In the genomic region with DNA sequence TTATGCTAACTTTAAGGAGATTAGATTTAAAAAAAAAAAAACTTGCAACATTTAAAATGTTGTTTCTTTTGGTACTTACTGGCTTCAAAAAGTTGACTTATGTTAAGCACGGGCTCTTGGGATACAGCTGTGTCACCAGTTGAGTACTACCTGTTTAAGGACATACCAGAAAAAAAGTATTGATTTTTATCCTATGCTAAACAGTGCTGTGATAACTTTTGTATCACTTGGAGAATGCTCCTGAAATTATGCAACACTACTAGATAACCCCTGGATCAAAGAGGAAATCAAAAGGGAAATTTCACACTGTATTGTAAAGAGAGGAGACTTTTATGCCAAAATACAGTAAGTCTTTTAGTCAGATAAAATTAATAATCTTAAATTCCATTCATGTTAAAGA, we compare ENCODE assay signal across 1 cellular context.
TF ChIP-seq lines count a peak whose summit lies in the region.

No MANE protein-coding gene starts in this region.

TF ChIP-seq in GM23338, 12 proteins besides CTCF, POLR2A, EP300 and RAD21 (continued from another document):
- TF ChIP-seq, protein P1, sequence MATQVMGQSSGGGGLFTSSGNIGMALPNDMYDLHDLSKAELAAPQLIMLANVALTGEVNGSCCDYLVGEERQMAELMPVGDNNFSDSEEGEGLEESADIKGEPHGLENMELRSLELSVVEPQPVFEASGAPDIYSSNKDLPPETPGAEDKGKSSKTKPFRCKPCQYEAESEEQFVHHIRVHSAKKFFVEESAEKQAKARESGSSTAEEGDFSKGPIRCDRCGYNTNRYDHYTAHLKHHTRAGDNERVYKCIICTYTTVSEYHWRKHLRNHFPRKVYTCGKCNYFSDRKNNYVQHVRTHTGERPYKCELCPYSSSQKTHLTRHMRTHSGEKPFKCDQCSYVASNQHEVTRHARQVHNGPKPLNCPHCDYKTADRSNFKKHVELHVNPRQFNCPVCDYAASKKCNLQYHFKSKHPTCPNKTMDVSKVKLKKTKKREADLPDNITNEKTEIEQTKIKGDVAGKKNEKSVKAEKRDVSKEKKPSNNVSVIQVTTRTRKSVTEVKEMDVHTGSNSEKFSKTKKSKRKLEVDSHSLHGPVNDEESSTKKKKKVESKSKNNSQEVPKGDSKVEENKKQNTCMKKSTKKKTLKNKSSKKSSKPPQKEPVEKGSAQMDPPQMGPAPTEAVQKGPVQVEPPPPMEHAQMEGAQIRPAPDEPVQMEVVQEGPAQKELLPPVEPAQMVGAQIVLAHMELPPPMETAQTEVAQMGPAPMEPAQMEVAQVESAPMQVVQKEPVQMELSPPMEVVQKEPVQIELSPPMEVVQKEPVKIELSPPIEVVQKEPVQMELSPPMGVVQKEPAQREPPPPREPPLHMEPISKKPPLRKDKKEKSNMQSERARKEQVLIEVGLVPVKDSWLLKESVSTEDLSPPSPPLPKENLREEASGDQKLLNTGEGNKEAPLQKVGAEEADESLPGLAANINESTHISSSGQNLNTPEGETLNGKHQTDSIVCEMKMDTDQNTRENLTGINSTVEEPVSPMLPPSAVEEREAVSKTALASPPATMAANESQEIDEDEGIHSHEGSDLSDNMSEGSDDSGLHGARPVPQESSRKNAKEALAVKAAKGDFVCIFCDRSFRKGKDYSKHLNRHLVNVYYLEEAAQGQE (IDR thresholded peaks at IDR 0.05; ENCODE audit: unreplicated experiment) = no peak
- TF ChIP-seq, protein P2, sequence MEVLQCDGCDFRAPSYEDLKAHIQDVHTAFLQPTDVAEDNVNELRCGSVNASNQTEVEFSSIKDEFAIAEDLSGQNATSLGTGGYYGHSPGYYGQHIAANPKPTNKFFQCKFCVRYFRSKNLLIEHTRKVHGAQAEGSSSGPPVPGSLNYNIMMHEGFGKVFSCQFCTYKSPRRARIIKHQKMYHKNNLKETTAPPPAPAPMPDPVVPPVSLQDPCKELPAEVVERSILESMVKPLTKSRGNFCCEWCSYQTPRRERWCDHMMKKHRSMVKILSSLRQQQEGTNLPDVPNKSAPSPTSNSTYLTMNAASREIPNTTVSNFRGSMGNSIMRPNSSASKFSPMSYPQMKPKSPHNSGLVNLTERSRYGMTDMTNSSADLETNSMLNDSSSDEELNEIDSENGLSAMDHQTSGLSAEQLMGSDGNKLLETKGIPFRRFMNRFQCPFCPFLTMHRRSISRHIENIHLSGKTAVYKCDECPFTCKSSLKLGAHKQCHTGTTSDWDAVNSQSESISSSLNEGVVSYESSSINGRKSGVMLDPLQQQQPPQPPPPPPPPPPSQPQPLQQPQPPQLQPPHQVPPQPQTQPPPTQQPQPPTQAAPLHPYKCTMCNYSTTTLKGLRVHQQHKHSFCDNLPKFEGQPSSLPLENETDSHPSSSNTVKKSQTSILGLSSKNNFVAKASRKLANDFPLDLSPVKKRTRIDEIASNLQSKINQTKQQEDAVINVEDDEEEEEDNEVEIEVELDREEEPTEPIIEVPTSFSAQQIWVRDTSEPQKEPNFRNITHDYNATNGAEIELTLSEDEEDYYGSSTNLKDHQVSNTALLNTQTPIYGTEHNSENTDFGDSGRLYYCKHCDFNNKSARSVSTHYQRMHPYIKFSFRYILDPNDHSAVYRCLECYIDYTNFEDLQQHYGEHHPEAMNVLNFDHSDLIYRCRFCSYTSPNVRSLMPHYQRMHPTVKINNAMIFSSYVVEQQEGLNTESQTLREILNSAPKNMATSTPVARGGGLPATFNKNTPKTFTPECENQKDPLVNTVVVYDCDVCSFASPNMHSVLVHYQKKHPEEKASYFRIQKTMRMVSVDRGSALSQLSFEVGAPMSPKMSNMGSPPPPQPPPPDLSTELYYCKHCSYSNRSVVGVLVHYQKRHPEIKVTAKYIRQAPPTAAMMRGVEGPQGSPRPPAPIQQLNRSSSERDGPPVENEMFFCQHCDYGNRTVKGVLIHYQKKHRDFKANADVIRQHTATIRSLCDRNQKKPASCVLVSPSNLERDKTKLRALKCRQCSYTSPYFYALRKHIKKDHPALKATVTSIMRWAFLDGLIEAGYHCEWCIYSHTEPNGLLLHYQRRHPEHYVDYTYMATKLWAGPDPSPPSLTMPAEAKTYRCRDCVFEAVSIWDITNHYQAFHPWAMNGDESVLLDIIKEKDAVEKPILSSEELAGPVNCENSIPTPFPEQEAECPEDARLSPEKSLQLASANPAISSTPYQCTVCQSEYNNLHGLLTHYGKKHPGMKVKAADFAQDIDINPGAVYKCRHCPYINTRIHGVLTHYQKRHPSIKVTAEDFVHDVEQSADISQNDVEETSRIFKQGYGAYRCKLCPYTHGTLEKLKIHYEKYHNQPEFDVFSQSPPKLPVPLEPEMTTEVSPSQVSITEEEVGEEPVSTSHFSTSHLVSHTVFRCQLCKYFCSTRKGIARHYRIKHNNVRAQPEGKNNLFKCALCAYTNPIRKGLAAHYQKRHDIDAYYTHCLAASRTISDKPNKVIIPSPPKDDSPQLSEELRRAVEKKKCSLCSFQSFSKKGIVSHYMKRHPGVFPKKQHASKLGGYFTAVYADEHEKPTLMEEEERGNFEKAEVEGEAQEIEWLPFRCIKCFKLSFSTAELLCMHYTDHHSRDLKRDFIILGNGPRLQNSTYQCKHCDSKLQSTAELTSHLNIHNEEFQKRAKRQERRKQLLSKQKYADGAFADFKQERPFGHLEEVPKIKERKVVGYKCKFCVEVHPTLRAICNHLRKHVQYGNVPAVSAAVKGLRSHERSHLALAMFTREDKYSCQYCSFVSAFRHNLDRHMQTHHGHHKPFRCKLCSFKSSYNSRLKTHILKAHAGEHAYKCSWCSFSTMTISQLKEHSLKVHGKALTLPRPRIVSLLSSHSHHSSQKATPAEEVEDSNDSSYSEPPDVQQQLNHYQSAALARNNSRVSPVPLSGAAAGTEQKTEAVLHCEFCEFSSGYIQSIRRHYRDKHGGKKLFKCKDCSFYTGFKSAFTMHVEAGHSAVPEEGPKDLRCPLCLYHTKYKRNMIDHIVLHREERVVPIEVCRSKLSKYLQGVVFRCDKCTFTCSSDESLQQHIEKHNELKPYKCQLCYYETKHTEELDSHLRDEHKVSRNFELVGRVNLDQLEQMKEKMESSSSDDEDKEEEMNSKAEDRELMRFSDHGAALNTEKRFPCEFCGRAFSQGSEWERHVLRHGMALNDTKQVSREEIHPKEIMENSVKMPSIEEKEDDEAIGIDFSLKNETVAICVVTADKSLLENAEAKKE (CRISPR knock-in tag; IDR thresholded peaks at IDR 0.05) = no peak
- no peak for TF ChIP-seq ZNF114 (CRISPR knock-in tag; IDR thresholded peaks at IDR 0.05)
- TF ChIP-seq POLR2AphosphoS5 (IDR thresholded peaks at IDR 0.05; ENCODE audit: low read depth) = no peak
- TF ChIP-seq, protein P3, sequence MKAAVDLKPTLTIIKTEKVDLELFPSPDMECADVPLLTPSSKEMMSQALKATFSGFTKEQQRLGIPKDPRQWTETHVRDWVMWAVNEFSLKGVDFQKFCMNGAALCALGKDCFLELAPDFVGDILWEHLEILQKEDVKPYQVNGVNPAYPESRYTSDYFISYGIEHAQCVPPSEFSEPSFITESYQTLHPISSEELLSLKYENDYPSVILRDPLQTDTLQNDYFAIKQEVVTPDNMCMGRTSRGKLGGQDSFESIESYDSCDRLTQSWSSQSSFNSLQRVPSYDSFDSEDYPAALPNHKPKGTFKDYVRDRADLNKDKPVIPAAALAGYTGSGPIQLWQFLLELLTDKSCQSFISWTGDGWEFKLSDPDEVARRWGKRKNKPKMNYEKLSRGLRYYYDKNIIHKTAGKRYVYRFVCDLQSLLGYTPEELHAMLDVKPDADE (IDR thresholded peaks at IDR 0.05) = no peak
- TF ChIP-seq EZH2phosphoT487 (IDR thresholded peaks at IDR 0.05; ENCODE audit: unreplicated experiment) = no peak
- TF ChIP-seq CREB1 (CRISPR knock-in tag; IDR thresholded peaks at IDR 0.05; ENCODE audit: low read depth) = no peak
- no peak for TF ChIP-seq EZH2 (IDR thresholded peaks at IDR 0.05; ENCODE audit: low read depth, unreplicated experiment)
- TF ChIP-seq NANOG (IDR thresholded peaks at IDR 0.05; ENCODE audit: borderline replicate concordance) = no peak
- no peak for TF ChIP-seq STAT1 (IDR thresholded peaks at IDR 0.05; ENCODE audit: unreplicated experiment)
TF ChIP-seq in GM23338: peak in this region for 0.
